Comparison of ENCODE assay signal across 4 cellular contexts in the genomic region with DNA sequence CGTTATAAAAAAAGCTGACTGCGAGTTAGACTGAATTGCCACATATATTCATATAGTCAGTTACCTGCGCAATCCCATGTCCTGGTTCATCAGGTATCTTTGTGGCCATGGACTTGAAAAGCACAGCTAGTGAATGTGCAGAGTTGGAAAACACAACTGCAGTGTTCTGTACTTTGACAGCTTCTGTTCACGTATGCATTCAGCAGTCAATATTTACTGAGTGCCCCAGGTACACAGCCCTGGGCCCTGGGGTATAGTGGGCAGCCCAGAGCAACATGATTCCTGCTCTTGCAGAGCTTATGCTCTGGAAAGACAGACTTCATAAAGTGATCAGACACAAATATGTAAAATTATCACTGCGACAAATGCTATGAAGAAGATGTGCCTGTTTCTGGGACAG.
"Had no signal": no experiment of that assay in that cellular context is flagged by ENCODE, and none has a peak within 500 bp of the region (broad histone marks: within the 10 kb centered on the region; RNA-seq: fewer than 3 reads in every experiment).

No MANE protein-coding gene starts in this region.

- H3K4me1 Mint-ChIP-seq: IgD-negative memory B cell had no signal

- H2AFZ ChIP-seq: GM23338 had no signal

- H3K9me3 Mint-ChIP-seq: GM23338 had no signal

- DNase-seq: H9, HCEC 1CT had no signal

- H3K27ac Mint-ChIP-seq: GM23338 had no signal

- H3K4me3 ChIP-seq: GM23338 had no signal

- H3K4me3 Mint-ChIP-seq: GM23338, H9, IgD-negative memory B cell had no signal

- H3K36me3 Mint-ChIP-seq: IgD-negative memory B cell had no signal
